21 cellular contexts compared by ENCODE assay signal in genomic region chr4:2409381-2409783, GRCh38. TPM values are rescaled to one million over a fixed set of nuclear protein-coding genes. Genes with fewer than 3 reads are reported as not detected.
DNase-seq lines count a peak whose midpoint lies in the region; ATAC-seq and TF ChIP-seq lines count a peak whose summit lies in the region.
"Had no signal": no experiment of that assay in that cellular context is flagged by ENCODE, and none has a peak within 500 bp of the region (broad histone marks: within the 10 kb centered on the region; RNA-seq: fewer than 3 reads in every experiment).

No MANE protein-coding gene starts in this region.

- peak overlapping the region; percentile 48 for H3K27ac Mint-ChIP-seq in activated CD4-positive, alpha-beta T cell treated with anti-CD3 and anti-CD28 coated beads, Interleukin-2, amount 10 ng/mL, durations not matched to agents 7 days and 5 days
- H3K27ac Mint-ChIP-seq: CD8-positive, alpha-beta T cell; HFFc6; IgD-negative memory B cell had no signal

- no peak for DNase-seq in activated CD4-positive, alpha-beta T cell treated with anti-CD3 and anti-CD28 coated beads, Interleukin-2, amount 10 ng/mL, durations not matched to agents 7 days and 5 days
- DNase-seq in activated CD4-positive, alpha-beta T cell treated with anti-CD3 and anti-CD28 coated beads, Interleukin-2, amount 50 U/mL, for 4 hours, result no peak
- DNase-seq in caudate nucleus (lab: John Stamatoyannopoulos, UW), result no peak
- DNase-seq in kidney glomerular epithelial cell (lab: John Stamatoyannopoulos, UW), result peak; percentile 35
- DNase-seq in upper lobe of right lung, result peak; percentile 53
- DNase-seq in sciatic nerve (ENCODE audit: low spot score), result no peak
- DNase-seq in GM10248 (ENCODE audit: extremely low spot score), result no peak
- DNase-seq in SIG-M5 (lab: John Stamatoyannopoulos, UW), result no peak
- DNase-seq: 8988T; C1 segment of cervical spinal cord; Calu3; CD8-positive, alpha-beta T cell; DMS153; HFFc6; NCI-H1105 treated with DMSO at 0.1 percent for 48 hours; NCI-H2029 treated with DMSO at 0.1 percent for 48 hours; NCI-H2171 treated with DMSO at 0.1 percent for 48 hours; Right ventricle myocardium superior had no signal

- H3K4me3 ChIP-seq in upper lobe of right lung, result no peak overlapping the region

- H3K4me3 Mint-ChIP-seq in activated CD4-positive, alpha-beta T cell treated with anti-CD3 and anti-CD28 coated beads, Interleukin-2, amount 10 ng/mL, durations not matched to agents 7 days and 5 days, result no peak overlapping the region
- H3K4me3 Mint-ChIP-seq: CD8-positive, alpha-beta T cell; HFFc6; IgD-negative memory B cell had no signal

- H3K27me3 Mint-ChIP-seq in activated CD4-positive, alpha-beta T cell treated with anti-CD3 and anti-CD28 coated beads, Interleukin-2, amount 10 ng/mL, durations not matched to agents 7 days and 5 days, result no peaks in the 10 kb centered on the region

- intact Hi-C loops in upper lobe of right lung (cut with DNase I) (no loop called here), sciatic nerve (cut with DNase I) (no loop called here)

- H3K4me1 ChIP-seq in upper lobe of right lung, result peaks cover 29% of the 10 kb centered on the region

- ATAC-seq in upper lobe of right lung, result no peak
- no peak for ATAC-seq in sciatic nerve
- ATAC-seq: CD8-positive, alpha-beta T cell had no signal

- H3K9me3 Mint-ChIP-seq in activated CD4-positive, alpha-beta T cell treated with anti-CD3 and anti-CD28 coated beads, Interleukin-2, amount 10 ng/mL, durations not matched to agents 7 days and 5 days, result no peaks in the 10 kb centered on the region
- H3K9me3 Mint-ChIP-seq: CD8-positive, alpha-beta T cell; HFFc6; IgD-negative memory B cell had no signal

- TF ChIP-seq CTCF in upper lobe of right lung (IDR thresholded peaks at IDR 0.05) (no peak), GM10248 (IDR thresholded peaks at IDR 0.05; ENCODE audit: control extremely low read depth, extremely low read depth, low read depth, missing control alignments) (no peak)

- no peaks in the 10 kb centered on the region for H3K36me3 ChIP-seq in upper lobe of right lung

- no peaks in the 10 kb centered on the region for H3K9me3 ChIP-seq in upper lobe of right lung

- CTCF ChIA-PET in activated CD4-positive, alpha-beta T cell treated with anti-CD3 and anti-CD28 coated beads, Interleukin-2, amount 10 ng/mL, durations not matched to agents 7 days and 5 days (lab: Charles Lee), result interaction anchor here (1.1 kb wide), 1 partner anchor 11 kb away, joined by 6 read pairs; no protein-coding TSS in a partner anchor
- CTCF ChIA-PET in GM10248 (lab: Yijun Ruan, JAX), result interaction anchor here (1.1 to 1.3 kb wide), 2 partner anchors 9 to 370 kb away, joined by 3 to 4 read pairs; partner anchors contain the start of genes CFAP99 and ZFYVE28

- peaks cover 55% of the 10 kb centered on the region for H3K4me1 Mint-ChIP-seq in activated CD4-positive, alpha-beta T cell treated with anti-CD3 and anti-CD28 coated beads, Interleukin-2, amount 10 ng/mL, durations not matched to agents 7 days and 5 days

- no peaks in the 10 kb centered on the region for H3K27me3 ChIP-seq in upper lobe of right lung

- no peaks in the 10 kb centered on the region for H3K36me3 Mint-ChIP-seq in activated CD4-positive, alpha-beta T cell treated with anti-CD3 and anti-CD28 coated beads, Interleukin-2, amount 10 ng/mL, durations not matched to agents 7 days and 5 days (ENCODE audit: low read depth)
- H3K36me3 Mint-ChIP-seq: CD8-positive, alpha-beta T cell; IgD-negative memory B cell had no signal

- POLR2A ChIA-PET in activated CD4-positive, alpha-beta T cell treated with anti-CD3 and anti-CD28 coated beads, Interleukin-2, amount 10 ng/mL, durations not matched to agents 7 days and 5 days (lab: Charles Lee), result no interaction called here
- POLR2A ChIA-PET in GM10248 (lab: Yijun Ruan, JAX), result no interaction called here

- H3K27ac ChIP-seq in caudate nucleus (ENCODE audit: low read depth, low read length) (peak overlapping the region; percentile 59), upper lobe of right lung (no peak overlapping the region)

RNA-seq across cellular contexts. Expression of gene ZFYVE28, which starts 9.1 kb away (rescaled TPM):
- 10 to 100 TPM; 14.8 to 17.2 TPM for total RNA-seq in activated CD4-positive, alpha-beta T cell treated with anti-CD3 and anti-CD28 coated beads, Interleukin-2, amount 10 ng/mL, durations not matched to agents 7 days and 5 days
- total RNA-seq in upper lobe of right lung (16.6 TPM), sciatic nerve (23.2 TPM)

RNA-seq across cellular contexts. Expression of gene CFAP99, which starts 9.4 kb away (rescaled TPM):
- not detected for total RNA-seq in activated CD4-positive, alpha-beta T cell treated with anti-CD3 and anti-CD28 coated beads, Interleukin-2, amount 10 ng/mL, durations not matched to agents 7 days and 5 days
- total RNA-seq in upper lobe of right lung (not detected), sciatic nerve (not detected)
- total RNA-seq: Calu3, G401, H7, HFFc6, Right ventricle myocardium superior had no signal

RNA-seq across cellular contexts. Expression of gene RNF4, which starts 59.5 kb away (rescaled TPM):
- 100 to 1,000 TPM in 1 of 2 experiments, 10 to 100 TPM in 1; 96.2 to 102 TPM for total RNA-seq in activated CD4-positive, alpha-beta T cell treated with anti-CD3 and anti-CD28 coated beads, Interleukin-2, amount 10 ng/mL, durations not matched to agents 7 days and 5 days
- total RNA-seq in upper lobe of right lung (41.0 TPM), sciatic nerve (44.5 TPM)

Comparison
In these comparisons a context has a peak if more than half of its experiments do, and no peak if none do; other contexts are left out.
1. DNase-seq: peak in kidney glomerular epithelial cell (single experiment) and upper lobe of right lung (single experiment); none in activated CD4-positive, alpha-beta T cell treated with anti-CD3 and anti-CD28 coated beads, Interleukin-2, amount 10 ng/mL, durations not matched to agents 7 days and 5 days (single experiment), activated CD4-positive, alpha-beta T cell treated with anti-CD3 and anti-CD28 coated beads, Interleukin-2, amount 50 U/mL, for 4 hours (0 of 2), caudate nucleus (0 of 61), sciatic nerve (single experiment), GM10248 (single experiment) and SIG-M5 (single experiment).